ENCODE assay signal across 15 cellular contexts in genomic region chr17:7024402-7024785, GRCh38. TPM values are rescaled to one million over a fixed set of nuclear protein-coding genes. Genes with fewer than 3 reads are reported as not detected.
DNase-seq lines count a peak whose midpoint lies in the region; ATAC-seq and TF ChIP-seq lines count a peak whose summit lies in the region.
"Had no signal": no experiment of that assay in that cellular context is flagged by ENCODE, and none has a peak within 500 bp of the region (broad histone marks: within the 10 kb centered on the region; RNA-seq: fewer than 3 reads in every experiment).

No MANE protein-coding gene starts in this region.

- H4K20me1 ChIP-seq in BLaER1 = no peaks in the 10 kb centered on the region

- H3K36me3 ChIP-seq in BLaER1 = 0 out of 2 replicates have a peak, but pooled peaks cover 4% of the 10 kb centered on the region
- H3K36me3 ChIP-seq: HAP-1, pancreas had no signal

- no peaks in the 10 kb centered on the region for H3K9me3 ChIP-seq in BLaER1
- H3K9me3 ChIP-seq: body of pancreas, HAP-1, pancreas, spleen had no signal

- peaks cover 66% of the 10 kb centered on the region for H3K4me1 ChIP-seq in BLaER1

- H3K4me3 ChIP-seq in BLaER1 = no peak overlapping the region
- H3K4me3 ChIP-seq: body of pancreas, HAP-1 had no signal

- peak overlapping the region; percentile 33; the same call in 1 of the 2 replicates for H3K4me2 ChIP-seq in BLaER1

- H3K9ac ChIP-seq in BLaER1 = no peak overlapping the region

- DNase-seq in OCI-M1 (lab: John Stamatoyannopoulos, UW) (peak; percentile 30), mesenteric fat pad (ENCODE audit: low spot score) (peak; percentile 86), SW480 (ENCODE audit: low spot score) (no peak), NCI-H2196 treated with DMSO at 0.1 percent for 48 hours (lab: John Stamatoyannopoulos, UW; ENCODE audit: unreplicated experiment) (no peak)
- DNase-seq: activated naive CD4-positive, alpha-beta T cell treated with anti-CD3 and anti-CD28 coated beads, Interleukin-2, amount 50 U/mL, for 16 hours; body of pancreas; NCI-H1436 treated with DMSO at 0.1 percent for 48 hours; NCI-H2227 treated with DMSO at 0.1 percent for 48 hours; NK-92 treated with Interleukin-12 subunit alpha and Interleukin-12 subunit beta, amount 100 ng/mL, for 24 hours; pancreas had no signal

- no peak overlapping the region for H3K27ac ChIP-seq in BLaER1
- H3K27ac ChIP-seq: body of pancreas, pancreas had no signal

- no peak for ATAC-seq in GM18505 (IDR thresholded peaks at IDR 0.05; ENCODE audit: unreplicated experiment)

- no peak for TF ChIP-seq POLR2A in GM18505 (IDR thresholded peaks at IDR 0.05; ENCODE audit: borderline replicate concordance, extremely low read depth, insufficient read depth, insufficient read length)

- peaks cover 32% of the 10 kb centered on the region for H3K27me3 ChIP-seq in BLaER1
- H3K27me3 ChIP-seq: body of pancreas, pancreas had no signal

RNA-seq across cellular contexts. Expression of gene BCL6B, which starts 1.5 kb away (rescaled TPM):
- 32.2 TPM for total RNA-seq in mesenteric fat pad
- total RNA-seq: HT1080 had no signal

RNA-seq across cellular contexts. Expression of gene SLC16A13, which starts 11.4 kb away (rescaled TPM):
- total RNA-seq in mesenteric fat pad = 2.9 TPM

RNA-seq across cellular contexts. Expression of gene RNASEK, which starts 12.0 kb away (rescaled TPM):
- total RNA-seq in mesenteric fat pad = 243 TPM

RNA-seq across cellular contexts. Expression of gene SLC16A11, which starts 19.5 kb away (rescaled TPM):
- 0.84 TPM for total RNA-seq in mesenteric fat pad
- total RNA-seq: HT1080 had no signal

RNA-seq across cellular contexts. Expression of gene ALOX12, which starts 28.5 kb away (rescaled TPM):
- total RNA-seq in mesenteric fat pad = 0.16 TPM
- total RNA-seq: body of pancreas, HT1080, pancreas had no signal

Comparison
In these comparisons a context has a peak if more than half of its experiments do, and no peak if none do; other contexts are left out.
1. DNase-seq: peak in OCI-M1 (single experiment) and mesenteric fat pad (single experiment); none in SW480 (single experiment) and NCI-H2196 treated with DMSO at 0.1 percent for 48 hours (single experiment).